2 cellular contexts compared by ENCODE assay signal in genomic region chr15:101496198-101496986, GRCh38.
A peak's percentile ranks its signal among the peaks of the same experiment; 100 is the strongest.
TF ChIP-seq lines count a peak whose summit lies in the region.

No MANE protein-coding gene starts in this region.

TF ChIP-seq in Ishikawa, 13 proteins besides CTCF, POLR2A, EP300 and RAD21:
- TF ChIP-seq USF1 (IDR thresholded peaks at IDR 0.05) (peak; percentile 28), TEAD4 (IDR thresholded peaks at IDR 0.05) (no peak)

TF ChIP-seq in GM12878, 131 proteins besides CTCF, POLR2A, EP300 and RAD21 (continued from another document):
- no peak for TF ChIP-seq ZZZ3 (IDR thresholded peaks at IDR 0.05; ENCODE audit: control insufficient read depth, insufficient read length, low read depth)
- TF ChIP-seq YBX1 (IDR thresholded peaks at IDR 0.05) = no peak
- no peak for TF ChIP-seq USF2 (IDR thresholded peaks at IDR 0.05; ENCODE audit: borderline replicate concordance, low read depth, low read length)
- no peak for TF ChIP-seq ZBED1 (IDR thresholded peaks at IDR 0.05; ENCODE audit: borderline replicate concordance)
- TF ChIP-seq ZNF384 (IDR thresholded peaks at IDR 0.05; ENCODE audit: borderline replicate concordance, low read depth, low read length) = no peak
- no peak for TF ChIP-seq CREM (IDR thresholded peaks at IDR 0.05; ENCODE audit: low read depth)
- TF ChIP-seq BHLHE40 (IDR thresholded peaks at IDR 0.05; ENCODE audit: borderline replicate concordance in 1 of 2, low read depth in 2 of 2, low read length in 1 of 2) = peak in 1 of 2 experiments; percentile 13; a peak in 1 of 4 replicates
- no peak for TF ChIP-seq SUPT20H (IDR thresholded peaks at IDR 0.05; ENCODE audit: borderline replicate concordance, control insufficient read depth, low read depth, low read length)
- TF ChIP-seq SPI1 (IDR thresholded peaks at IDR 0.05; ENCODE audit: borderline replicate concordance, insufficient read depth, low read depth, low read length) = no peak
- no peak for TF ChIP-seq MXI1 (IDR thresholded peaks at IDR 0.05; ENCODE audit: low read depth, low read length)
- TF ChIP-seq NR2F1 (conservative IDR thresholded peaks at IDR 0.05) = 0 out of 2 replicates have a peak, but pooled peaks have one; percentile 19
TF ChIP-seq in GM12878: peak in this region for 2.
